34 cellular contexts compared by ENCODE assay signal in the genomic region with DNA sequence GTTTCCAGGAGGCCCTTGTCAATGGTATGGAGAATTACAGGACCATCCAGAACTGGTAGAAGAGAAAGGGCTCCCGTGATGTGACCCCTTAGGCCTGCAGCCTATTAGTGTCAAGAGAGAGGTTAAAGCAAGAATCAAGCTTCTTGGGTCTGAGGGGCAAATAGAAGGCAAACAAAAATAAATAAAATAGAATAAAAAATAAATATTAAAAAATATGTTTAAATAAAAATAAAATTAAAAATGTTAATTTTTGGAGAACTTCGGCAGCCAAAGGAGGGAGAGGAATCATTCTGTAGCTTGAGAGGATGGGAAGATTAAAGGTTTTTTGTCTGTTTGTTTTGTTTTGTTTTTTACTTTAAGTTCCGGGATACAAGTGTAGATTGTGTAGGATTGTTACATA. TPM values are rescaled to one million over a fixed set of nuclear protein-coding genes. Genes with fewer than 3 reads are reported as not detected.
"Had no signal": no experiment of that assay in that cellular context is flagged by ENCODE, and none has a peak within 500 bp of the region (broad histone marks: within the 10 kb centered on the region; RNA-seq: fewer than 3 reads in every experiment).

No MANE protein-coding gene starts in this region.

- H3K27ac ChIP-seq: KMS-11 had no signal

- H3K36me3 ChIP-seq: MG63 had no signal

- DNase-seq: Karpas-422, Kasumi-1, KG1, MG63, MM.1S, NCI-H1048, NCI-H1092, NCI-H1092 treated with DMSO at 0.1 percent for 48 hours, NCI-H1105, NCI-H1105 treated with DMSO at 0.1 percent for 48 hours, NCI-H1417, NCI-H1417 treated with DMSO at 0.1 percent for 48 hours, NCI-H1436, NCI-H1436 treated with DMSO at 0.1 percent for 48 hours, NCI-H146, NCI-H1694, NCI-H1694 treated with DMSO at 0.1 percent for 48 hours, NCI-H187, NCI-H187 treated with DMSO at 0.1 percent for 48 hours, NCI-H1930, NCI-H2029, NCI-H2029 treated with DMSO at 0.1 percent for 48 hours, NCI-H2081, NCI-H2081 treated with DMSO at 0.1 percent for 48 hours, NCI-H2107, NCI-H2171, NCI-H2171 treated with DMSO at 0.1 percent for 48 hours, NCI-H2227 treated with DMSO at 0.1 percent for 48 hours, NCI-H226, NCI-H345, NCI-H446, NCI-H446 treated with DMSO at 0.1 percent for 48 hours had no signal

- H3K9ac ChIP-seq: KMS-11 had no signal

- H3K4me2 ChIP-seq: KMS-11 had no signal

- H3K27me3 ChIP-seq: MG63 had no signal

- H3K4me3 ChIP-seq: MG63 had no signal

RNA-seq across cellular contexts. Expression of a gene that starts 15.2 kb away (rescaled TPM):
- total RNA-seq: NCI-H460 had no signal
